16 cellular contexts compared by ENCODE assay signal in genomic region chr2:207180741-207181140, GRCh38.
"Had no signal": no experiment of that assay in that cellular context is flagged by ENCODE, and none has a peak within 500 bp of the region (broad histone marks: within the 10 kb centered on the region; RNA-seq: fewer than 3 reads in every experiment).

No MANE protein-coding gene starts in this region.

- H3K27ac ChIP-seq: neutrophil, prostate gland, right lobe of liver, suprapubic skin, upper lobe of left lung had no signal

- DNase-seq: activated CD4-positive, alpha-beta T cell treated with anti-CD3 and anti-CD28 coated beads, Interleukin-2, amount 50 U/mL, for 1 hour; activated CD4-positive, CD25-positive, alpha-beta regulatory T cell; activated naive CD4-positive, alpha-beta T cell treated with anti-CD3 and anti-CD28 coated beads, Interleukin-2, amount 10 ng/mL, durations not matched to agents 7 days and 5 days; cerebellar nuclear complex; immature natural killer cell; left cardiac atrium; mammary epithelial cell; naive thymus-derived CD8-positive, alpha-beta T cell; right lobe of liver; stimulated activated CD4-positive, alpha-beta T cell treated with anti-CD3 and anti-CD28 coated beads, Interleukin-12 subunit alpha, Interleukin-12 subunit beta, amount 100 ng/mL, for 4 hours; stimulated activated CD4-positive, alpha-beta T cell treated with anti-CD3 and anti-CD28 coated beads, Interleukin-2, amount 100 ng/mL, for 48 hours; stimulated activated naive CD4-positive, alpha-beta T cell treated with Interleukin-2 at 50 U/mL for 16 hours; upper lobe of left lung had no signal

- H3K27me3 ChIP-seq: neutrophil, right lobe of liver, suprapubic skin, upper lobe of left lung had no signal

- H3K36me3 ChIP-seq: neutrophil, prostate gland, right lobe of liver, suprapubic skin, upper lobe of left lung had no signal

- H3K4me1 ChIP-seq: prostate gland, right lobe of liver, suprapubic skin had no signal

- H3K4me3 ChIP-seq: prostate gland, right lobe of liver, suprapubic skin, upper lobe of left lung had no signal

- H3K9me3 ChIP-seq: neutrophil, prostate gland, right lobe of liver, suprapubic skin, upper lobe of left lung had no signal

- ATAC-seq: left cardiac atrium; naive thymus-derived CD8-positive, alpha-beta T cell; right lobe of liver had no signal
